In the genomic region with DNA sequence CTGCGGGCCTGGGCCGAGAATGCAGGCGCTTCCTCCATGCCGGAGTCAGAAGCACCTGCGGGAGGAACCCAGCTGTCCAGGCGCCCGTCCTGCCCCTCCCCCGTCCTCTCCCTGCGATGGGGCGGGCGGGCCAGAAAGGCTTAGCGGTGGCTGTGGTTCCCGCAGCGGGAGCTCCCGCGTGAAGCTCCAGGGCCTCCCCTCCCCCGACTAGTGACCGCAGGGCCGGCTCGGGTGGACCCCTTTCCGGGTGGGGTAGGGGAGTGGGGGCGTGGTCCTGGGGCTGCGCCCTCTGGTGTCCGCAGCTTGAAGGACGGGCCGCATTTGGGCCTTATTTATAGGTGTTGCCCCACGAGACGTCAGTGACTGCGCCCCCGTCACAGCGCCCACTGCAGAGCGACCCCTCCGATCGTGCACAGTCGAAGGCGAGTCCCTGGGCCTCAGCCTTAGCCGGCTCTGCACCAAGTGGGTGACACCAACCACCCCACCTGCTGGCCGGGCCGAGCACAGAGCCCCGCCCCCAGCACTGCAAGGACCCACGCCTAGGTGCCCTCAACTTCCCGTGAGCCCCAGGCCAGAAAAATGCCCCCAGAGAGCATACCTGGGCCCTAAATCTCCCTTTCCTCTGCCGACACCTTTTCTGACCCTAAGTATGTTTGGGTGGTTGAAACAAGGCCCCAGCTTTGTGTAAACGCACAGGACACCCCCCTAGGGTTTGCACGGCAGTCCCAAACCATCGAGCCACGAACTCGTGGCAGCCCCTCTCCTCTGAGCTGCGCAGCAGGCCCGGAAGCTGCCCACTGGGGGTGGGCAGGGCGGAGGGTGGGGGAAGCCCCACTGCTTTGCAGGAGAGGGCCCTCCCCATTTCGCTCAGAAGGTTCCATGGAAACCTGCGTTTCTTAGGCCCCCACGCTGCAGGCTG, we compare ENCODE assay signal across 8 cellular contexts.
A peak's percentile ranks its signal among the peaks of the same experiment; 100 is the strongest.
DNase-seq lines count a peak whose midpoint lies in the region; ATAC-seq, FAIRE-seq and TF ChIP-seq lines count a peak whose summit lies in the region.
"Not testable (repeated sequence)": the region's sequence is repeated elsewhere in the genome, so short reads cannot be mapped to it uniquely, and the experiment has no call there.

No MANE protein-coding gene starts in this region.

- H3K4me3 ChIP-seq in kidney (ENCODE audit: low read length in 2 of 2); right lobe of liver; pancreas: not testable (repeated sequence)
- H3K4me3 ChIP-seq in suprapubic skin, result peak overlapping the region; percentile 27

- not testable (repeated sequence) for H3K9me3 Mint-ChIP-seq in activated naive CD4-positive, alpha-beta T cell treated with anti-CD3 and anti-CD28 coated beads, Interleukin-2, amount 50 U/mL, for 72 hours; glutamatergic neuron (ENCODE audit: unreplicated experiment)

- not testable (repeated sequence) for H3K4me1 Mint-ChIP-seq in glutamatergic neuron (ENCODE audit: low read depth, unreplicated experiment)

- not testable (repeated sequence) for H3K27me3 ChIP-seq in right lobe of liver, pancreas, suprapubic skin

- not testable (repeated sequence) for TF ChIP-seq EP300 in suprapubic skin (IDR thresholded peaks at IDR 0.05)

- peak; percentile 3 for TF ChIP-seq CTCF in glutamatergic neuron (IDR thresholded peaks at IDR 0.05; ENCODE audit: partially characterized antibody, unreplicated experiment)
- TF ChIP-seq CTCF in kidney (IDR thresholded peaks at IDR 0.05; ENCODE audit: borderline replicate concordance, extremely low read depth, insufficient read depth); right lobe of liver (IDR thresholded peaks at IDR 0.05); pancreas (IDR thresholded peaks at IDR 0.05); suprapubic skin (IDR thresholded peaks at IDR 0.05): not testable (repeated sequence)

- DNase-seq in ELF-1 (ENCODE audit: low read depth, low spot score) (peak; percentile 38), glutamatergic neuron (peak; percentile 36), kidney (peak; percentile 69), pancreas (peak in 2 of 6 donors; percentile 20 to 65)
- DNase-seq in activated naive CD4-positive, alpha-beta T cell treated with anti-CD3 and anti-CD28 coated beads, Interleukin-2, amount 50 U/mL, for 72 hours (ENCODE audit: low spot score in 2 of 2); right lobe of liver; suprapubic skin (ENCODE audit: low spot score in 2 of 2): not testable (repeated sequence)

- not testable (repeated sequence) for H3K4me1 ChIP-seq in kidney (ENCODE audit: control insufficient read depth in 1 of 2, insufficient read depth in 1 of 2, low read depth in 1 of 2, low read length in 2 of 2); right lobe of liver; pancreas; suprapubic skin

- not testable (repeated sequence) for TF ChIP-seq POLR2A in right lobe of liver (IDR thresholded peaks at IDR 0.05); suprapubic skin (IDR thresholded peaks at IDR 0.05)

- H3K27ac Mint-ChIP-seq in activated naive CD4-positive, alpha-beta T cell treated with anti-CD3 and anti-CD28 coated beads, Interleukin-2, amount 50 U/mL, for 72 hours; glutamatergic neuron (ENCODE audit: unreplicated experiment): not testable (repeated sequence)

- not testable (repeated sequence) for H3K27me3 Mint-ChIP-seq in glutamatergic neuron (ENCODE audit: unreplicated experiment)

- not testable (repeated sequence) for H3K4me3 Mint-ChIP-seq in glutamatergic neuron (ENCODE audit: unreplicated experiment)

- 67% methylated on average over 1 of the region's 54 CpGs for whole genome bisulfite sequencing in right lobe of liver (ENCODE audit: insufficient coverage, low coverage, low lambda C conversion rate, missing lambda C conversion rate)
- 46 to 47% methylated on average over 36 to 54 of the region's 54 CpGs for WGBS in pancreas, 2 donors
- 71% methylated on average over 18 of the region's 54 CpGs for WGBS in suprapubic skin

- not testable (repeated sequence) for H3K27ac ChIP-seq in kidney (ENCODE audit: low read depth in 2 of 2, low read length in 2 of 2); right lobe of liver; pancreas; suprapubic skin

- not testable (repeated sequence) for FAIRE-seq in kidney (lab: Jason Lieb, UNC); pancreas (lab: Jason Lieb, UNC)

- not testable (repeated sequence) for H3K9ac ChIP-seq in kidney (ENCODE audit: low read length in 2 of 2)

- intact Hi-C loops in kidney (cut with DNase I); right lobe of liver (cut with DNase I); pancreas (cut with DNase I): not testable (repeated sequence)

- ATAC-seq in SK-N-SH treated with all-trans-retinoic acid at 6 μM for 48 hours (0 out of 3 replicates have a peak, but pooled peaks have one; percentile 16), right lobe of liver (peak in 3 of 4 donors; percentile 23 to 37 (median 32)), pancreas (peak in 3 of 4 donors; percentile 48 to 73 (median 60))
- peak; percentile 45 to 48 for ATAC-seq in activated naive CD4-positive, alpha-beta T cell treated with anti-CD3 and anti-CD28 coated beads, Interleukin-2, amount 50 U/mL, for 72 hours

- not testable (repeated sequence) for H3K9me3 ChIP-seq in kidney (ENCODE audit: control insufficient read depth in 1 of 2, low read length in 2 of 2); right lobe of liver; pancreas; suprapubic skin

- not testable (repeated sequence) for H3K36me3 Mint-ChIP-seq in activated naive CD4-positive, alpha-beta T cell treated with anti-CD3 and anti-CD28 coated beads, Interleukin-2, amount 50 U/mL, for 72 hours; glutamatergic neuron (ENCODE audit: unreplicated experiment)

- H3K36me3 ChIP-seq in kidney (ENCODE audit: control insufficient read depth in 1 of 2, insufficient read depth in 2 of 2, low read length in 2 of 2); right lobe of liver; pancreas; suprapubic skin: not testable (repeated sequence)
